16 cellular contexts compared by ENCODE assay signal in the genomic region with DNA sequence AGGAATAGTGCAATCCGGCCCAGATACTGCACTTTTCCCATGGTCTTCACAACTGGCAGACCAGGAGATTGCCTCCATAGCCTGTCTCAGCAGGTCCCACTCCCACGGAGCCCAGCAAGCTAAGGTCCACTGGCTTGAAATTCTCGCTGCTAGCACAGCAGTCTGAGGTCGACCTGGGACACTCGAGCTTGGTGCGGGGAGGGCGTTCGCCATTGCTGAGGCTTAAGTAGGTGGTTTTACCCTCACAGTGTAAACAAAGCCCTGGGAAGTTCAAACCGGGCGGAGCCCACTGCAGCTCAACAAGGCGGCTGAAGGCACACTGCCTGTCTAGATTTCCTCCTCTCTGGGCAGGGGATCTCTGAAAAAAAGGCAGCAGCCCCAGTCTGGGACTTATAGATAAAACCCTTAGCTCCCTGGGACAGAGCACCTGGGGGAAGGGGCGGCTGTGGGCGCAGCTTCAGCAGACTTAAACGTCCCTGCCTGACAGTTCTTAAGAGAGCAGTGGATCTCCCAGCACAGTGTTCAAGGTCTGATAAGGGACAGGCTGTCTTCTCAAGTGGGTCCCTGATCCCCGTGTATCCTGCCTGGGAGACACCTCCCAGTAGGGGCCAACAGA.
"Had no signal": no experiment of that assay in that cellular context is flagged by ENCODE, and none has a peak within 500 bp of the region (broad histone marks: within the 10 kb centered on the region; RNA-seq: fewer than 3 reads in every experiment).

No MANE protein-coding gene starts in this region.

- H3K27me3 ChIP-seq: neutrophil, right atrium auricular region had no signal

- H3K27ac ChIP-seq: dorsolateral prefrontal cortex, heart right ventricle, neutrophil, right atrium auricular region had no signal

- H3K36me3 Mint-ChIP-seq: immature natural killer cell, naive B cell had no signal

- H3K4me3 ChIP-seq: dorsolateral prefrontal cortex, heart right ventricle, right atrium auricular region had no signal

- H3K36me3 ChIP-seq: heart right ventricle, neutrophil, right atrium auricular region had no signal

- H3K4me1 ChIP-seq: heart right ventricle, right atrium auricular region had no signal

- DNase-seq: cortex of kidney; dorsolateral prefrontal cortex; effector CD8-positive, alpha-beta T cell; heart right ventricle; immature natural killer cell; left ventricle myocardium superior; mesendoderm; naive B cell; posterior cingulate gyrus; small intestine; stimulated activated CD4-positive, alpha-beta T cell treated with anti-CD3 and anti-CD28 coated beads, Interleukin-12 subunit alpha, Interleukin-12 subunit beta, amount 100 ng/mL, for 4 hours; stimulated activated naive CD4-positive, alpha-beta T cell treated with Interleukin-2 at 50 U/mL for 16 hours; trophoblast cell had no signal

- H3K27ac Mint-ChIP-seq: immature natural killer cell, nephron had no signal

- H3K4me3 Mint-ChIP-seq: immature natural killer cell, naive B cell, nephron had no signal

- H3K4me1 Mint-ChIP-seq: immature natural killer cell, naive B cell, nephron had no signal

- ATAC-seq: heart right ventricle, left ventricle myocardium superior had no signal

- H3K9me3 ChIP-seq: neutrophil had no signal
